ENCODE assay signal across 32 cellular contexts in genomic region chrX:52216541-52216940, GRCh38. TPM values are rescaled to one million over a fixed set of nuclear protein-coding genes. Genes with fewer than 3 reads are reported as not detected.
"Had no signal": no experiment of that assay in that cellular context is flagged by ENCODE, and none has a peak within 500 bp of the region (broad histone marks: within the 10 kb centered on the region; RNA-seq: fewer than 3 reads in every experiment).

No MANE protein-coding gene starts in this region.

- ATAC-seq: activated CD4-positive, CD25-positive, alpha-beta regulatory T cell treated with anti-CD3 and anti-CD28 coated beads, Interleukin-2, amount 50 U/mL, for 24 hours; activated CD8-positive, alpha-beta T cell treated with anti-CD3 and anti-CD28 coated beads for 36 hours; activated naive CD8-positive, alpha-beta T cell treated with anti-CD3 and anti-CD28 coated beads, Interleukin-2, amount 50 U/mL, for 24 hours; body of pancreas; effector memory CD8-positive, alpha-beta T cell; gastrocnemius medialis; T-helper 17 cell had no signal

- H3K4me1 ChIP-seq: adrenal gland, body of pancreas, gastrocnemius medialis had no signal

- H3K27ac ChIP-seq: adrenal gland, body of pancreas, epithelial cell of prostate, gastrocnemius medialis, WERI-Rb-1 had no signal

- H3K9me3 Mint-ChIP-seq: activated naive CD8-positive, alpha-beta T cell treated with anti-CD3 and anti-CD28 coated beads for 36 hours; activated naive CD8-positive, alpha-beta T cell treated with anti-CD3 and anti-CD28 coated beads, Interleukin-2, amount 50 U/mL, for 24 hours; activated T-helper 1 cell treated with anti-CD3 and anti-CD28 coated beads, Interleukin-12 subunit alpha, Interleukin-12 subunit beta, Interleukin-2, Interleukin-4 antibody, amounts not matched to agents 30 ng/mL and 10 ng/mL and 1 ng/mL, durations not matched to agents 14 hours and 24 hours and 36 hours; activated T-helper 2 cell treated with anti-CD3 and anti-CD28 coated beads, Interferon-gamma antibody, Interleukin-2, Interleukin-4, amounts not matched to agents 10 μg/mL and 5 μg/mL and 100 μg/mL, durations not matched to agents 14 hours and 24 hours and 36 hours; effector memory CD8-positive, alpha-beta T cell; T-helper 2 cell treated with Interferon-gamma antibody and Interleukin-4, amounts not matched to agents 5 μg/mL and 100 μg/mL, for 36 hours had no signal

- H3K4me3 Mint-ChIP-seq: activated B cell treated with CpG ODN at 0.5 μM for 24 hours; activated CD8-positive, alpha-beta T cell treated with anti-CD3 and anti-CD28 coated beads for 36 hours; activated naive CD4-positive, alpha-beta T cell treated with anti-CD3 and anti-CD28 coated beads for 36 hours; activated naive CD4-positive, alpha-beta T cell treated with anti-CD3 and anti-CD28 coated beads, Interleukin-2, amount 50 U/mL, for 24 hours; activated naive CD8-positive, alpha-beta T cell treated with anti-CD3 and anti-CD28 coated beads for 36 hours; activated naive CD8-positive, alpha-beta T cell treated with anti-CD3 and anti-CD28 coated beads, Interleukin-2, amount 50 U/mL, for 24 hours; activated T-helper 1 cell treated with anti-CD3 and anti-CD28 coated beads, Interleukin-12 subunit alpha, Interleukin-12 subunit beta, Interleukin-2, Interleukin-4 antibody, amounts not matched to agents 30 ng/mL and 10 ng/mL and 1 ng/mL, durations not matched to agents 14 hours and 24 hours and 36 hours; effector memory CD8-positive, alpha-beta T cell; T-helper 17 cell; T-helper 2 cell treated with Interferon-gamma antibody and Interleukin-4, amounts not matched to agents 5 μg/mL and 100 μg/mL, for 36 hours had no signal

- H3K36me3 Mint-ChIP-seq: activated naive CD8-positive, alpha-beta T cell treated with anti-CD3 and anti-CD28 coated beads for 36 hours had no signal

- H3K27me3 ChIP-seq: body of pancreas had no signal

- H3K36me3 ChIP-seq: adrenal gland, gastrocnemius medialis, WERI-Rb-1 had no signal

- H3K9me3 ChIP-seq: adrenal gland, body of pancreas, gastrocnemius medialis had no signal

- H3K4me3 ChIP-seq: adrenal gland, body of pancreas, gastrocnemius medialis had no signal

- H3K4me1 Mint-ChIP-seq: activated B cell treated with CpG ODN at 0.5 μM for 24 hours; activated naive CD4-positive, alpha-beta T cell treated with anti-CD3 and anti-CD28 coated beads, Interleukin-2, amount 50 U/mL, for 24 hours; activated naive CD8-positive, alpha-beta T cell treated with anti-CD3 and anti-CD28 coated beads for 36 hours; activated naive CD8-positive, alpha-beta T cell treated with anti-CD3 and anti-CD28 coated beads, Interleukin-2, amount 50 U/mL, for 24 hours; T-helper 17 cell had no signal

- H3K27me3 Mint-ChIP-seq: activated CD8-positive, alpha-beta T cell treated with anti-CD3 and anti-CD28 coated beads for 36 hours had no signal

- DNase-seq: activated B cell treated with CpG ODN at 0.5 μM for 24 hours; activated CD4-positive, alpha-beta T cell treated with anti-CD3 and anti-CD28 coated beads for 48 hours; activated CD4-positive, alpha-beta T cell treated with anti-CD3 and anti-CD28 coated beads, Interleukin-2, amount 50 U/mL, for 1 hour; activated CD4-positive, alpha-beta T cell treated with anti-CD3 and anti-CD28 coated beads, Interleukin-2, amount 50 U/mL, for 48 hours; activated CD8-positive, alpha-beta memory T cell treated with anti-CD3 and anti-CD28 coated beads for 24 hours; activated CD8-positive, alpha-beta T cell treated with anti-CD3 and anti-CD28 coated beads for 36 hours; activated effector memory CD4-positive, alpha-beta T cell treated with anti-CD3 and anti-CD28 coated beads, Interleukin-2, amount 50 U/mL, for 16 hours; activated naive CD4-positive, alpha-beta T cell treated with anti-CD3 and anti-CD28 coated beads for 36 hours; activated naive CD8-positive, alpha-beta T cell treated with anti-CD3 and anti-CD28 coated beads for 36 hours; activated naive CD8-positive, alpha-beta T cell treated with anti-CD3 and anti-CD28 coated beads, Interleukin-2, amount 50 U/mL, for 24 hours; activated T-cell treated with anti-CD3 and anti-CD28 coated beads, Interleukin-2, amount 50 U/mL, for 48 hours; adrenal gland; amygdala; body of pancreas; caudate nucleus; cortex of kidney; dermis blood vessel endothelial cell; effector CD4-positive, alpha-beta T cell; effector memory CD8-positive, alpha-beta T cell; foreskin fibroblast; gastrocnemius medialis; SW 1271; T-helper 1 cell; T-helper 17 cell; T1000; WERI-Rb-1 had no signal

RNA-seq across cellular contexts. Expression of gene MAGED4, which starts 31.9 kb away (rescaled TPM):
- total RNA-seq: activated T-helper 1 cell treated with anti-CD3 and anti-CD28 coated beads, Interleukin-12 subunit alpha, Interleukin-12 subunit beta, Interleukin-2, Interleukin-4 antibody, amounts not matched to agents 30 ng/mL and 10 ng/mL and 1 ng/mL, durations not matched to agents 14 hours and 24 hours and 36 hours; activated T-helper 2 cell treated with anti-CD3 and anti-CD28 coated beads, Interferon-gamma antibody, Interleukin-2, Interleukin-4, amounts not matched to agents 10 μg/mL and 5 μg/mL and 100 μg/mL, durations not matched to agents 14 hours and 24 hours and 36 hours had no signal
